ENCODE assay signal across 10 cellular contexts in genomic region chr22:30250713-30251267, GRCh38. TPM values are rescaled to one million over a fixed set of nuclear protein-coding genes. Genes with fewer than 3 reads are reported as not detected.
A peak's percentile ranks its signal among the peaks of the same experiment; 100 is the strongest.
DNase-seq lines count a peak whose midpoint lies in the region; ATAC-seq and TF ChIP-seq lines count a peak whose summit lies in the region.
"Had no signal": no experiment of that assay in that cellular context is flagged by ENCODE, and none has a peak within 500 bp of the region (broad histone marks: within the 10 kb centered on the region; RNA-seq: fewer than 3 reads in every experiment).

No MANE protein-coding gene starts in this region.

- H3K9me3 Mint-ChIP-seq in activated naive CD8-positive, alpha-beta T cell treated with anti-CD3 and anti-CD28 coated beads, Interleukin-2, amount 10 ng/mL, durations not matched to agents 7 days and 5 days = no peaks in the 10 kb centered on the region

- peaks cover 4% of the 10 kb centered on the region for H3K36me3 Mint-ChIP-seq in activated naive CD8-positive, alpha-beta T cell treated with anti-CD3 and anti-CD28 coated beads, Interleukin-2, amount 10 ng/mL, durations not matched to agents 7 days and 5 days

- CTCF ChIA-PET in HEK293 (lab: Yijun Ruan, JAX) = interaction anchor here (0.6 to 3.1 kb wide), 7 partner anchors 11 to 615 kb away, joined by 3 to 16 read pairs (median 4); no protein-coding TSS in a partner anchor

- no peak for TF ChIP-seq POLR2A in gastroesophageal sphincter (IDR thresholded peaks at IDR 0.05)

- peak overlapping the region; percentile 93 for H3K27ac Mint-ChIP-seq in activated naive CD8-positive, alpha-beta T cell treated with anti-CD3 and anti-CD28 coated beads, Interleukin-2, amount 10 ng/mL, durations not matched to agents 7 days and 5 days

- TF ChIP-seq EP300 in gastroesophageal sphincter (IDR thresholded peaks at IDR 0.05) = no peak

- WGBS in lung, 2 donors = 56 to 70% methylated on average over 12 of the region's 12 CpGs
- WGBS in gastroesophageal sphincter (ENCODE audit: low coverage in 1 of 2), 2 donors = 100% methylated on average over 1 of the region's 12 CpGs; no CpG with 5 or more reads in 1 of the 2 donors

- H3K36me3 ChIP-seq in HEK293 (ENCODE audit: control insufficient read depth in 2 of 2, insufficient read depth in 1 of 2, low read length in 2 of 2) (no peaks in the 10 kb centered on the region), lung (ENCODE audit: control insufficient read depth in 2 of 2, insufficient read depth in 2 of 2, low read length in 2 of 2) (no peaks in the 10 kb centered on the region), gastroesophageal sphincter (no peaks in the 10 kb centered on the region), HAP-1 (replicated peaks) (no peaks in the 10 kb centered on the region)

- H3K4me3 Mint-ChIP-seq in activated naive CD8-positive, alpha-beta T cell treated with anti-CD3 and anti-CD28 coated beads, Interleukin-2, amount 10 ng/mL, durations not matched to agents 7 days and 5 days = no peak overlapping the region

- peaks cover 45% of the 10 kb centered on the region for H3K4me1 Mint-ChIP-seq in activated naive CD8-positive, alpha-beta T cell treated with anti-CD3 and anti-CD28 coated beads, Interleukin-2, amount 10 ng/mL, durations not matched to agents 7 days and 5 days

- peak; percentile 80 for DNase-seq in AG08396 (ENCODE audit: low spot score)
- DNase-seq in activated naive CD8-positive, alpha-beta T cell treated with anti-CD3 and anti-CD28 coated beads, Interleukin-2, amount 10 ng/mL, durations not matched to agents 7 days and 5 days = no peak
- DNase-seq in lung (ENCODE audit: low spot score) = no peak
- no peak for DNase-seq in HAP-1 (ENCODE audit: low spot score in 2 of 2)
- DNase-seq in coronary artery (ENCODE audit: low spot score) = no peak
- no peak for DNase-seq in GDM1 (lab: John Stamatoyannopoulos, UW)
- DNase-seq: effector memory CD4-positive, alpha-beta T cell; left cardiac atrium had no signal

- no peak for ATAC-seq in activated naive CD8-positive, alpha-beta T cell treated with anti-CD3 and anti-CD28 coated beads, Interleukin-2, amount 10 ng/mL, durations not matched to agents 7 days and 5 days (ENCODE audit: low read depth)
- ATAC-seq in lung (ENCODE audit: insufficient read depth, low FRiP score) (peak; percentile 8), gastroesophageal sphincter (no peak)

- H3K4me1 ChIP-seq in HEK293 (ENCODE audit: control insufficient read depth, insufficient read depth, low read length) (peaks cover under 1% of the 10 kb centered on the region), lung (ENCODE audit: control insufficient read depth in 2 of 2, insufficient read depth in 2 of 2, low read length in 2 of 2) (peaks cover 0 to 8% of the 10 kb centered on the region in 2 donors), gastroesophageal sphincter (peaks cover 0 to 37% (median 17%) of the 10 kb centered on the region in 3 donors), HAP-1 (peaks cover 7% of the 10 kb centered on the region)

- no peaks in the 10 kb centered on the region for H3K27me3 Mint-ChIP-seq in activated naive CD8-positive, alpha-beta T cell treated with anti-CD3 and anti-CD28 coated beads, Interleukin-2, amount 10 ng/mL, durations not matched to agents 7 days and 5 days

- H3K4me3 ChIP-seq in HEK293 (ENCODE audit: low read depth, low read length) = no peak overlapping the region
- H3K4me3 ChIP-seq in lung = no peak overlapping the region
- no peak overlapping the region for H3K4me3 ChIP-seq in gastroesophageal sphincter
- H3K4me3 ChIP-seq in HAP-1 = no peak overlapping the region
- H3K4me3 ChIP-seq in coronary artery = no peak overlapping the region

- H3K9me3 ChIP-seq in HEK293 (ENCODE audit: control insufficient read depth, insufficient read depth, low read depth, low read length) = no peaks in the 10 kb centered on the region
- H3K9me3 ChIP-seq in lung (ENCODE audit: control insufficient read depth in 2 of 2, insufficient read depth in 1 of 2, low read length in 1 of 2) = no peaks in the 10 kb centered on the region
- H3K9me3 ChIP-seq in gastroesophageal sphincter = no peaks in the 10 kb centered on the region
- no peaks in the 10 kb centered on the region for H3K9me3 ChIP-seq in HAP-1

- in situ Hi-C loops in HAP-1 (cut with MboI; ENCODE audit: low sequenced_read_pairs) = no loop called here

- no peak for TF ChIP-seq CTCF in HEK293 (tag by site-specific recombination; IDR thresholded peaks at IDR 0.05)
- no peak for TF ChIP-seq CTCF in lung (IDR thresholded peaks at IDR 0.05; ENCODE audit: control extremely low read depth, extremely low read depth)
- no peak for TF ChIP-seq CTCF in gastroesophageal sphincter (IDR thresholded peaks at IDR 0.05)
- no peak for TF ChIP-seq CTCF in coronary artery (IDR thresholded peaks at IDR 0.05)

- no peak overlapping the region for H3K27ac ChIP-seq in HEK293 (ENCODE audit: extremely low read depth, low read depth, low read length)
- no peak overlapping the region for H3K27ac ChIP-seq in lung (ENCODE audit: low read depth in 1 of 2, low read length in 1 of 2)
- peak overlapping the region in 1 of 4 donors; percentile 43 for H3K27ac ChIP-seq in gastroesophageal sphincter
- no peak overlapping the region for H3K27ac ChIP-seq in coronary artery

- POLR2A ChIA-PET in HEK293 (lab: Yijun Ruan, JAX) = interaction anchor here (0.6 kb wide), 1 partner anchor 44 kb away, joined by 4 read pairs; no protein-coding TSS in a partner anchor
- POLR2A ChIA-PET in activated naive CD8-positive, alpha-beta T cell treated with anti-CD3 and anti-CD28 coated beads, Interleukin-2, amount 10 ng/mL, durations not matched to agents 7 days and 5 days (lab: Charles Lee) = interaction anchor here (0.9 to 2.8 kb wide), 7 partner anchors 10 to 73 kb away, joined by 3 to 11 read pairs (median 7); no protein-coding TSS in a partner anchor

- no peaks in the 10 kb centered on the region for H3K27me3 ChIP-seq in lung (ENCODE audit: control insufficient read depth, insufficient read depth)
- peaks cover 42% of the 10 kb centered on the region for H3K27me3 ChIP-seq in gastroesophageal sphincter
- H3K27me3 ChIP-seq in HAP-1 (ENCODE audit: low read depth) = no peaks in the 10 kb centered on the region

TF ChIP-seq in HEK293, 187 proteins besides CTCF, POLR2A, EP300 and RAD21:
- peak; percentile 38; the same call in 1 of the 2 replicates for TF ChIP-seq ZNF335 (tag by site-specific recombination; conservative IDR thresholded peaks at IDR 0.05)
- 0 out of 2 replicates have a peak, but pooled peaks have one; percentile 7 for TF ChIP-seq ZFHX2 (tag by site-specific recombination; conservative IDR thresholded peaks at IDR 0.05)
- TF ChIP-seq GLIS2 (tag by site-specific recombination; IDR thresholded peaks at IDR 0.05) = peak; percentile 43
- TF ChIP-seq EGR2 (tag by site-specific recombination; IDR thresholded peaks at IDR 0.05; ENCODE audit: low read depth) = peak; percentile 4; the same call in 1 of the 2 replicates
- no peak for TF ChIP-seq ZNF473 (tag by site-specific recombination; IDR thresholded peaks at IDR 0.05)
- TF ChIP-seq, protein P1, sequence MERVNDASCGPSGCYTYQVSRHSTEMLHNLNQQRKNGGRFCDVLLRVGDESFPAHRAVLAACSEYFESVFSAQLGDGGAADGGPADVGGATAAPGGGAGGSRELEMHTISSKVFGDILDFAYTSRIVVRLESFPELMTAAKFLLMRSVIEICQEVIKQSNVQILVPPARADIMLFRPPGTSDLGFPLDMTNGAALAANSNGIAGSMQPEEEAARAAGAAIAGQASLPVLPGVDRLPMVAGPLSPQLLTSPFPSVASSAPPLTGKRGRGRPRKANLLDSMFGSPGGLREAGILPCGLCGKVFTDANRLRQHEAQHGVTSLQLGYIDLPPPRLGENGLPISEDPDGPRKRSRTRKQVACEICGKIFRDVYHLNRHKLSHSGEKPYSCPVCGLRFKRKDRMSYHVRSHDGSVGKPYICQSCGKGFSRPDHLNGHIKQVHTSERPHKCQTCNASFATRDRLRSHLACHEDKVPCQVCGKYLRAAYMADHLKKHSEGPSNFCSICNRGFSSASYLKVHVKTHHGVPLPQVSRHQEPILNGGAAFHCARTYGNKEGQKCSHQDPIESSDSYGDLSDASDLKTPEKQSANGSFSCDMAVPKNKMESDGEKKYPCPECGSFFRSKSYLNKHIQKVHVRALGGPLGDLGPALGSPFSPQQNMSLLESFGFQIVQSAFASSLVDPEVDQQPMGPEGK (tag by site-specific recombination; IDR thresholded peaks at IDR 0.05) = 0 out of 2 replicates have a peak, but pooled peaks have one; percentile 19
- no peak for TF ChIP-seq ZNF140 (tag by site-specific recombination; IDR thresholded peaks at IDR 0.05)
- no peak for TF ChIP-seq ZNF677 (tag by site-specific recombination; IDR thresholded peaks at IDR 0.05)
TF ChIP-seq in HEK293: peak in this region for 5.

RNA-seq across cellular contexts. Expression of gene LIF, which starts 4.2 kb away (rescaled TPM):
- total RNA-seq in activated naive CD8-positive, alpha-beta T cell treated with anti-CD3 and anti-CD28 coated beads, Interleukin-2, amount 10 ng/mL, durations not matched to agents 7 days and 5 days = 100 to 1,000 TPM; 508 to 564 TPM
- total RNA-seq in lung = 1 to 10 TPM in 1 of 2 donors, under 1 TPM in 1; 0.77 to 5.1 TPM
- polyA plus RNA-seq in lung = 10 to 100 TPM in 1 of 2 donors, 1 to 10 TPM in 1; 5.1 to 26.1 TPM
- total RNA-seq in gastroesophageal sphincter = 10 to 100 TPM in 1 of 4 donors, under 1 TPM in 2, not detected in 1; 0.58 to 15.8 (median 0.59) TPM

RNA-seq across cellular contexts. Expression of gene OSM, which starts 15.9 kb away (rescaled TPM):
- total RNA-seq in activated naive CD8-positive, alpha-beta T cell treated with anti-CD3 and anti-CD28 coated beads, Interleukin-2, amount 10 ng/mL, durations not matched to agents 7 days and 5 days = 100 to 1,000 TPM; 125 to 142 TPM
- total RNA-seq in lung (1 to 10 TPM; 1.8 to 3.3 TPM), gastroesophageal sphincter (1 to 10 TPM in 2 of 4 donors, not detected in 2; 4.1 to 7.7 TPM)
- polyA plus RNA-seq in lung = 10 to 100 TPM in 1 of 2 donors, under 1 TPM in 1; 0.57 to 33.2 TPM

RNA-seq across cellular contexts. Expression of gene CASTOR1, which starts 38.5 kb away (rescaled TPM):
- 10 to 100 TPM; 24.2 to 27.5 TPM for total RNA-seq in activated naive CD8-positive, alpha-beta T cell treated with anti-CD3 and anti-CD28 coated beads, Interleukin-2, amount 10 ng/mL, durations not matched to agents 7 days and 5 days
- total RNA-seq in lung (10 to 100 TPM; 12.6 to 26.5 TPM), gastroesophageal sphincter (10 to 100 TPM; 12.9 to 17.1 (median 16.2) TPM)
- 10 to 100 TPM; 14.1 to 16.5 TPM for polyA plus RNA-seq in lung

Comparison
In these comparisons a context has a peak if more than half of its experiments do, and no peak if none do; other contexts are left out.
1. RNA of gene LIF, which starts 4.2 kb away (total RNA-seq): 508 to 564 TPM in activated naive CD8-positive, alpha-beta T cell treated with anti-CD3 and anti-CD28 coated beads, Interleukin-2, amount 10 ng/mL, durations not matched to agents 7 days and 5 days; 0.77 to 5.1 TPM in lung and 0.58 to 15.8 TPM in gastroesophageal sphincter; every median in the first group is over 10 times any median in the second.
2. RNA of gene OSM, which starts 15.9 kb away (total RNA-seq): 125 to 142 TPM in activated naive CD8-positive, alpha-beta T cell treated with anti-CD3 and anti-CD28 coated beads, Interleukin-2, amount 10 ng/mL, durations not matched to agents 7 days and 5 days; 4.1 to 7.7 TPM in gastroesophageal sphincter and 1.8 to 3.3 TPM in lung; every median in the first group is over 10 times any median in the second.